In the genomic region with DNA sequence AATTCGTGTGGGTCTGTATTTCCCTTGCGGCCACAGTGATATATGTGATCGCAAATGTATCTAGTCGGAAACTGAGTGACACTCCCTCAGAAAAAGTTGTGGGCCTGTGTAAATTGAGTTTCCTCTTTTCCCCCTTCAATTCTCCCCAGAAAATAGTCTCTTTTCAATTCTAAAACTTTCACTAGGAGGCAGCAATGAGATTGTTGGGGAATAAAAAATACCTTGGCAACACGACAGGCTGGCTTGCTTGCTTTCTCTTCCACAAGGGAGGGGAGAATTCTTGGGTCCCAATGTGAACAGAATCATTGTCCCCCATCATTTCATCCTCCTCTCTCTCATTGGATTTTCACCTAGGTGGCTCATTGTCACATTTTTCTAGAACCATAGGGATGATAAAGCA, we compare ENCODE assay signal across 16 cellular contexts. TPM values are rescaled to one million over a fixed set of nuclear protein-coding genes. Genes with fewer than 3 reads are reported as not detected.
A peak's percentile ranks its signal among the peaks of the same experiment; 100 is the strongest.
DNase-seq lines count a peak whose midpoint lies in the region; FAIRE-seq and TF ChIP-seq lines count a peak whose summit lies in the region.
"Had no signal": no experiment of that assay in that cellular context is flagged by ENCODE, and none has a peak within 500 bp of the region (broad histone marks: within the 10 kb centered on the region; RNA-seq: fewer than 3 reads in every experiment).

No MANE protein-coding gene starts in this region.

- TF ChIP-seq CTCF in bronchial epithelial cell (IDR thresholded peaks at IDR 0.05; ENCODE audit: insufficient read depth, low read length, severe bottlenecking) (peak; percentile 5), nephron progenitor cell (IDR thresholded peaks at IDR 0.05) (peak; percentile 16)

- H3K27ac Mint-ChIP-seq in nephron progenitor cell: no peak overlapping the region
- H3K27ac Mint-ChIP-seq: stimulated activated naive CD8-positive, alpha-beta T cell treated with anti-CD3 and anti-CD28 coated beads, Interleukin-15, Interleukin-2, amounts not matched to agents 100 ng/mL and 50 ng/mL, for 24 hours had no signal

- H3K27me3 ChIP-seq in bronchial epithelial cell (ENCODE audit: control insufficient read depth, insufficient read depth, low read length): peaks cover 3% of the 10 kb centered on the region
- H3K27me3 ChIP-seq: ovary had no signal

- H3K4me1 Mint-ChIP-seq in nephron progenitor cell: peaks cover 5% of the 10 kb centered on the region
- H3K4me1 Mint-ChIP-seq: central memory CD8-positive, alpha-beta T cell had no signal

- no peaks in the 10 kb centered on the region for H3K36me3 ChIP-seq in bronchial epithelial cell (ENCODE audit: control insufficient read depth, insufficient read depth, low read length)
- H3K36me3 ChIP-seq: gastrocnemius medialis, ovary had no signal

- peaks cover 69% of the 10 kb centered on the region for H3K27me3 Mint-ChIP-seq in nephron progenitor cell (ENCODE audit: low read depth, poor library complexity)

- no peaks in the 10 kb centered on the region for H3K36me3 Mint-ChIP-seq in nephron progenitor cell (ENCODE audit: low read depth)

- FAIRE-seq in bronchial epithelial cell (lab: Jason Lieb, UNC): no peak
- FAIRE-seq: A204.1 had no signal

- no peaks in the 10 kb centered on the region for H3K9me3 Mint-ChIP-seq in nephron progenitor cell
- H3K9me3 Mint-ChIP-seq: central memory CD8-positive, alpha-beta T cell; stimulated activated naive CD8-positive, alpha-beta T cell treated with anti-CD3 and anti-CD28 coated beads, Interleukin-15, Interleukin-2, amounts not matched to agents 100 ng/mL and 50 ng/mL, for 24 hours had no signal

- peak; percentile 32 for DNase-seq in DMS153 treated with DMSO at 0.1 percent for 48 hours (lab: John Stamatoyannopoulos, UW; ENCODE audit: unreplicated experiment)
- DNase-seq in DMS153 (lab: John Stamatoyannopoulos, UW): no peak
- peak; percentile 37 for DNase-seq in NAMALWA (ENCODE audit: low spot score)
- no peak for DNase-seq in bronchial epithelial cell (ENCODE audit: low read depth)
- no peak for DNase-seq in nephron progenitor cell
- no peak for DNase-seq in kidney glomerular epithelial cell (lab: John Stamatoyannopoulos, UW)
- no peak for DNase-seq in KG1 (lab: John Stamatoyannopoulos, UW)
- no peak for DNase-seq in germinal center (ENCODE audit: low spot score)
- DNase-seq: gastrocnemius medialis; left cardiac atrium; NCI-H1694 treated with DMSO at 0.1 percent for 48 hours; ovary; stimulated activated CD4-positive, alpha-beta T cell treated with anti-CD3 and anti-CD28 coated beads, Interleukin-4, amount 100 ng/mL, for 1 hour had no signal

- H3K4me3 Mint-ChIP-seq in nephron progenitor cell: no peak overlapping the region
- H3K4me3 Mint-ChIP-seq: central memory CD8-positive, alpha-beta T cell; stimulated activated naive CD8-positive, alpha-beta T cell treated with anti-CD3 and anti-CD28 coated beads, Interleukin-15, Interleukin-2, amounts not matched to agents 100 ng/mL and 50 ng/mL, for 24 hours had no signal

- H3K4me3 ChIP-seq in bronchial epithelial cell (ENCODE audit: low read depth, low read length): no peak overlapping the region
- H3K4me3 ChIP-seq: gastrocnemius medialis, ovary had no signal

RNA-seq across cellular contexts. Expression of gene SOX21, which starts 3.7 kb away (rescaled TPM):
- 1.1 and 3.1 TPM in 2 replicates for total RNA-seq in bronchial epithelial cell
- total RNA-seq: gastrocnemius medialis, left cardiac atrium, ovary had no signal

Comparison
In these comparisons a context has a peak if more than half of its experiments do, and no peak if none do; other contexts are left out.
1. DNase-seq: peak in DMS153 treated with DMSO at 0.1 percent for 48 hours (single experiment) and NAMALWA (single experiment); none in DMS153 (single experiment), bronchial epithelial cell (single experiment), nephron progenitor cell (single experiment), kidney glomerular epithelial cell (single experiment), KG1 (single experiment) and germinal center (single experiment).